7 cellular contexts compared by ENCODE assay signal in genomic region chr9:100714372-100715099, GRCh38.
A peak's percentile ranks its signal among the peaks of the same experiment; 100 is the strongest.
DNase-seq lines count a peak whose midpoint lies in the region; ATAC-seq and TF ChIP-seq lines count a peak whose summit lies in the region.

No MANE protein-coding gene starts in this region.

- TF ChIP-seq RAD21 in liver (IDR thresholded peaks at IDR 0.05): peak; percentile 92 to 94

- H3K27me3 ChIP-seq in MG63: no peaks in the 10 kb centered on the region; the same call in 1 of the 2 replicates
- H3K27me3 ChIP-seq in liver (ENCODE audit: control insufficient read depth in 4 of 4, insufficient read depth in 4 of 4, low read length in 3 of 4): no peaks in the 10 kb centered on the region

- CTCF ChIA-PET in GM10248 (lab: Yijun Ruan, JAX): interaction anchor here (0.7 to 4.1 kb wide), 20 partner anchors 10 to 818 kb away, joined by 3 to 50 read pairs (median 4); no protein-coding TSS in a partner anchor

- peak; percentile 79 for TF ChIP-seq CTCF in GM10248 (IDR thresholded peaks at IDR 0.05; ENCODE audit: control extremely low read depth, extremely low read depth, low read depth, missing control alignments)
- TF ChIP-seq CTCF in choroid plexus epithelial cell (conservative IDR thresholded peaks at IDR 0.05; ENCODE audit: low read depth, low read length): peak; percentile 81
- TF ChIP-seq CTCF in liver (IDR thresholded peaks at IDR 0.05; ENCODE audit: low read depth, low read length, missing input control): peak; percentile 93

- H3K27ac ChIP-seq in liver (ENCODE audit: low read depth in 1 of 2, low read length in 2 of 2): no peak overlapping the region

- WGBS in liver: 58% methylated on average over 11 of the region's 11 CpGs

- no peak overlapping the region for H3K4me3 ChIP-seq in MG63
- no peak overlapping the region for H3K4me3 ChIP-seq in choroid plexus epithelial cell (ENCODE audit: low read depth, low read length)
- no peak overlapping the region for H3K4me3 ChIP-seq in liver (ENCODE audit: low read depth in 1 of 3, low read length in 3 of 3)

- H3K9ac ChIP-seq in liver (ENCODE audit: low read depth in 1 of 2, low read length in 2 of 2): no peak overlapping the region

- H3K36me3 ChIP-seq in MG63: no peaks in the 10 kb centered on the region
- H3K36me3 ChIP-seq in liver (ENCODE audit: control insufficient read depth in 4 of 4, insufficient read depth in 3 of 4, low read depth in 1 of 4, low read length in 3 of 4): no peaks in the 10 kb centered on the region

- peak; percentile 67 for ATAC-seq in GM21825 (IDR thresholded peaks at IDR 0.05; ENCODE audit: unreplicated experiment)
- ATAC-seq in stimulated activated naive CD8-positive, alpha-beta T cell treated with anti-CD3 and anti-CD28 coated beads, Interleukin-15, Interleukin-2, amounts not matched to agents 100 U/mL and 50 U/mL, for 24 hours: no peak

- H3K4me1 ChIP-seq in liver (ENCODE audit: control insufficient read depth in 4 of 4, insufficient read depth in 4 of 4, low read length in 3 of 4): no peaks in the 10 kb centered on the region

- POLR2A ChIA-PET in GM10248 (lab: Yijun Ruan, JAX): no interaction called here

- H3K9me3 ChIP-seq in MG63: no peaks in the 10 kb centered on the region
- no peaks in the 10 kb centered on the region for H3K9me3 ChIP-seq in liver (ENCODE audit: control insufficient read depth in 4 of 4, low read length in 3 of 4)

- DNase-seq in GM10248 (ENCODE audit: extremely low spot score): peak; percentile 62
- DNase-seq in MG63: peak; percentile 36
- peak; percentile 77 for DNase-seq in SK-N-DZ (ENCODE audit: low spot score)
- peak; percentile 58 for DNase-seq in choroid plexus epithelial cell (ENCODE audit: low read depth)
- peak; percentile 70 for DNase-seq in stimulated activated naive CD8-positive, alpha-beta T cell treated with anti-CD3 and anti-CD28 coated beads, Interleukin-15, Interleukin-2, amounts not matched to agents 100 U/mL and 50 U/mL, for 24 hours

TF ChIP-seq in liver, 16 proteins besides CTCF, POLR2A, EP300 and RAD21:
- TF ChIP-seq ATF3 (IDR thresholded peaks at IDR 0.05) (no peak), FOXA1 (IDR thresholded peaks at IDR 0.05) (no peak), YY1 (IDR thresholded peaks at IDR 0.05) (no peak), HNF4G (IDR thresholded peaks at IDR 0.05) (no peak), FOXA2 (IDR thresholded peaks at IDR 0.05) (no peak), HNF4A (conservative IDR thresholded peaks at IDR 0.05) (no peak), REST (IDR thresholded peaks at IDR 0.05) (no peak), JUND (IDR thresholded peaks at IDR 0.05) (no peak), RXRA (IDR thresholded peaks at IDR 0.05) (no peak), ZBTB33 (IDR thresholded peaks at IDR 0.05) (no peak), EGR1 (IDR thresholded peaks at IDR 0.05; ENCODE audit: low read depth in 2 of 2) (no peak), GABPA (IDR thresholded peaks at IDR 0.05 in 1 of 2, conservative IDR thresholded peaks at IDR 0.05 in 1 of 2) (no peak), SP1 (IDR thresholded peaks at IDR 0.05) (no peak), TAF1 (conservative IDR thresholded peaks at IDR 0.05) (no peak), NR2F2 (IDR thresholded peaks at IDR 0.05) (no peak)
